In genomic region chr6:32413427-32414047, GRCh38 we compare ENCODE assay signal across 8 cellular contexts. TPM values are rescaled to one million over a fixed set of nuclear protein-coding genes. Genes with fewer than 3 reads are reported as not detected.
DNase-seq lines count a peak whose midpoint lies in the region; ATAC-seq and TF ChIP-seq lines count a peak whose summit lies in the region.

No MANE protein-coding gene starts in this region.

- TF ChIP-seq CTCF in DOHH2 (IDR thresholded peaks at IDR 0.05; ENCODE audit: low read depth, low read length, poor library complexity, severe bottlenecking) (peak; percentile 97), KMS-11 (conservative IDR thresholded peaks at IDR 0.05; ENCODE audit: low read depth, low read length) (peak; percentile 92), fibroblast of villous mesenchyme (IDR thresholded peaks at IDR 0.05; ENCODE audit: insufficient read depth, low read depth, low read length) (peak; percentile 89), neutrophil (IDR thresholded peaks at IDR 0.05) (peak; percentile 91)

- no peaks in the 10 kb centered on the region for H3K4me1 Mint-ChIP-seq in activated T-helper 17 cell treated with anti-CD3 and anti-CD28 coated beads, Interleukin-2, amount 50 U/mL, for 72 hours

- H3K9me3 Mint-ChIP-seq in activated T-helper 17 cell treated with anti-CD3 and anti-CD28 coated beads, Interleukin-2, amount 50 U/mL, for 72 hours, result no peaks in the 10 kb centered on the region

- peaks cover 19% of the 10 kb centered on the region for H3K27me3 ChIP-seq in DOHH2 (ENCODE audit: control insufficient read depth, low read length)
- H3K27me3 ChIP-seq in KMS-11 (ENCODE audit: insufficient read depth, low read depth), result peaks cover 5% of the 10 kb centered on the region
- H3K27me3 ChIP-seq in neutrophil, result peaks cover 67% of the 10 kb centered on the region

- H3K9ac ChIP-seq in KMS-11, result no peak overlapping the region

- no peaks in the 10 kb centered on the region for H3K36me3 Mint-ChIP-seq in activated T-helper 17 cell treated with anti-CD3 and anti-CD28 coated beads, Interleukin-2, amount 50 U/mL, for 72 hours (ENCODE audit: low read depth)

- no peaks in the 10 kb centered on the region for H4K20me1 ChIP-seq in DOHH2 (ENCODE audit: control insufficient read depth, insufficient read depth, low read depth, low read length)
- H4K20me1 ChIP-seq in KMS-11 (ENCODE audit: insufficient read depth), result no peaks in the 10 kb centered on the region

- peaks cover 42% of the 10 kb centered on the region for H3K27me3 Mint-ChIP-seq in activated T-helper 17 cell treated with anti-CD3 and anti-CD28 coated beads, Interleukin-2, amount 50 U/mL, for 72 hours

- peaks cover 14% of the 10 kb centered on the region for H3K4me1 ChIP-seq in DOHH2 (ENCODE audit: control insufficient read depth, low read length)
- H3K4me1 ChIP-seq in KMS-11 (ENCODE audit: low read depth, poor library complexity, severe bottlenecking), result peaks cover 10% of the 10 kb centered on the region
- H3K4me1 ChIP-seq in neutrophil (ENCODE audit: control insufficient read depth in 1 of 2, insufficient read depth in 1 of 2, low read depth in 1 of 2, low read length in 1 of 2), result no peaks in the 10 kb centered on the region

- peak overlapping the region; percentile 52; the same call in 1 of the 2 replicates for H2AFZ ChIP-seq in KMS-11 (ENCODE audit: low read depth)

- H3K27ac Mint-ChIP-seq in activated T-helper 17 cell treated with anti-CD3 and anti-CD28 coated beads, Interleukin-2, amount 50 U/mL, for 72 hours, result no peak overlapping the region

- H3K9me3 ChIP-seq in DOHH2 (ENCODE audit: control insufficient read depth, insufficient read depth, low read length) (no peaks in the 10 kb centered on the region), neutrophil (no peaks in the 10 kb centered on the region)

- DNase-seq in RPMI7951 (ENCODE audit: low read depth) (peak; percentile 51), fibroblast of villous mesenchyme (ENCODE audit: low read depth) (peak; percentile 76), stromal cell of bone marrow (ENCODE audit: low read depth) (peak; percentile 23)

- peak; percentile 94 for ATAC-seq in activated T-helper 17 cell treated with anti-CD3 and anti-CD28 coated beads, Interleukin-2, amount 50 U/mL, for 72 hours (replicated peaks)
- no peak for ATAC-seq in GM18517 (IDR thresholded peaks at IDR 0.05; ENCODE audit: unreplicated experiment)

- no peak overlapping the region for H3K4me3 Mint-ChIP-seq in activated T-helper 17 cell treated with anti-CD3 and anti-CD28 coated beads, Interleukin-2, amount 50 U/mL, for 72 hours

- H3K27ac ChIP-seq in DOHH2 (ENCODE audit: low read depth, low read length) (no peak overlapping the region), KMS-11 (no peak overlapping the region), neutrophil (no peak overlapping the region)

- H3K36me3 ChIP-seq in DOHH2 (ENCODE audit: control insufficient read depth, low read length) (no peaks in the 10 kb centered on the region), KMS-11 (ENCODE audit: insufficient read depth) (no peaks in the 10 kb centered on the region), neutrophil (no peaks in the 10 kb centered on the region)

- no peak overlapping the region for H3K4me3 ChIP-seq in DOHH2 (ENCODE audit: low read length)
- no peak overlapping the region for H3K4me3 ChIP-seq in KMS-11 (IDR thresholded peaks at IDR 0.05; ENCODE audit: insufficient read depth, low read depth, low read length)
- H3K4me3 ChIP-seq in fibroblast of villous mesenchyme (ENCODE audit: low read depth, low read length), result no peak overlapping the region
- H3K4me3 ChIP-seq in neutrophil (ENCODE audit: low read depth in 1 of 2, low read length in 1 of 2), result no peak overlapping the region

- H3K4me2 ChIP-seq in DOHH2 (ENCODE audit: low read length) (peak overlapping the region; percentile 33), KMS-11 (peak overlapping the region; percentile 57; the same call in 1 of the 2 replicates)

- H3F3A ChIP-seq in DOHH2 (ENCODE audit: control insufficient read depth, insufficient read depth), result no peaks in the 10 kb centered on the region

- no peaks in the 10 kb centered on the region for H3K79me2 ChIP-seq in DOHH2 (ENCODE audit: control insufficient read depth, low read length)
- H3K79me2 ChIP-seq in KMS-11 (ENCODE audit: insufficient read depth, low read depth), result no peaks in the 10 kb centered on the region

- no peaks in the 10 kb centered on the region for H3K9me2 ChIP-seq in DOHH2 (replicated peaks; ENCODE audit: control insufficient read depth, low read length)

RNA-seq across cellular contexts. Expression of gene BTNL2, which starts 6.6 kb away (rescaled TPM):
- total RNA-seq in RPMI7951 (2014; rRNA removed; shearing (Covaris generic)), result not detected in 2 replicates
- not detected for total RNA-seq in activated T-helper 17 cell treated with anti-CD3 and anti-CD28 coated beads, Interleukin-2, amount 50 U/mL, for 72 hours
- not detected in 2 replicates for total RNA-seq in fibroblast of villous mesenchyme

RNA-seq across cellular contexts. Expression of gene HLA-DRA, which starts 26.1 kb away (rescaled TPM):
- total RNA-seq in RPMI7951 (2014; rRNA removed; shearing (Covaris generic)), result 18.8 and 21.4 TPM in 2 replicates
- total RNA-seq in activated T-helper 17 cell treated with anti-CD3 and anti-CD28 coated beads, Interleukin-2, amount 50 U/mL, for 72 hours, result 100 to 1,000 TPM in 1 of 2 donors, 10 to 100 TPM in 1; 13.6 to 170 TPM
- total RNA-seq in fibroblast of villous mesenchyme, result not detected in 2 replicates

RNA-seq across cellular contexts. Expression of gene TSBP1, which starts 41.8 kb away (rescaled TPM):
- not detected in 2 replicates for total RNA-seq in RPMI7951 (2014; rRNA removed; shearing (Covaris generic))
- not detected for total RNA-seq in activated T-helper 17 cell treated with anti-CD3 and anti-CD28 coated beads, Interleukin-2, amount 50 U/mL, for 72 hours
- total RNA-seq in fibroblast of villous mesenchyme, result under 0.01 TPM in 1 of 2 replicates, not detected in the other

Comparison
In these comparisons a context has a peak if more than half of its experiments do, and no peak if none do; other contexts are left out.
1. DNase-seq: peak in every context shown above with its lines; median percentile 76 in fibroblast of villous mesenchyme; 51 in RPMI7951; 23 in stromal cell of bone marrow.
2. RNA of gene HLA-DRA, which starts 26.1 kb away (total RNA-seq): 13.6 to 170 TPM in activated T-helper 17 cell treated with anti-CD3 and anti-CD28 coated beads, Interleukin-2, amount 50 U/mL, for 72 hours and 18.8 to 21.4 TPM in RPMI7951; not detected in fibroblast of villous mesenchyme; every median in the first group is over 10 times any median in the second.
3. Peak in every context shown above with its lines, with median percentiles within 50 percentile points of each other: CTCF ChIP-seq.